ENCODE assay signal across 8 cellular contexts in genomic region chr6:5004373-5005037, GRCh38. TPM values are rescaled to one million over a fixed set of nuclear protein-coding genes. Genes with fewer than 3 reads are reported as not detected.
DNase-seq lines count a peak whose midpoint lies in the region; ATAC-seq and TF ChIP-seq lines count a peak whose summit lies in the region.

No MANE protein-coding gene starts in this region.

- H3K4me1 ChIP-seq in lung (ENCODE audit: control insufficient read depth in 2 of 2, insufficient read depth in 2 of 2, low read length in 2 of 2): no peaks in the 10 kb centered on the region

- peak; percentile 7 for ATAC-seq in HG02943 (IDR thresholded peaks at IDR 0.05; ENCODE audit: low read depth, unreplicated experiment)
- ATAC-seq in lung (ENCODE audit: insufficient read depth, low FRiP score): no peak

- 59 to 61% methylated on average over 12 of the region's 12 CpGs for WGBS in lung, 2 donors

- H3K9me3 ChIP-seq in lung (ENCODE audit: control insufficient read depth in 2 of 2, insufficient read depth in 1 of 2, low read length in 1 of 2): no peaks in the 10 kb centered on the region

- H3K27ac ChIP-seq in angular gyrus (ENCODE audit: low read depth, low read length): peak overlapping the region; percentile 79
- peak overlapping the region; percentile 80 to 95 for H3K27ac ChIP-seq in lung (ENCODE audit: low read depth in 1 of 2, low read length in 1 of 2)

- H3K4me3 ChIP-seq in AG09309 (ENCODE audit: control insufficient read depth, low read depth, low read length) (peak overlapping the region; percentile 99), lung (peak overlapping the region; percentile 52)

- peaks cover 0 to 5% of the 10 kb centered on the region in 2 donors for H3K36me3 ChIP-seq in lung (ENCODE audit: control insufficient read depth in 2 of 2, insufficient read depth in 2 of 2, low read length in 2 of 2)

- DNase-seq in AG09309 (ENCODE audit: low read depth) (no peak), lung (ENCODE audit: low spot score) (no peak), glomerular visceral epithelial cell (ENCODE audit: extremely low spot score) (no peak), NCI-H748 treated with DMSO at 0.1 percent for 48 hours (lab: John Stamatoyannopoulos, UW) (no peak), OCI-M2 (lab: John Stamatoyannopoulos, UW; ENCODE audit: unreplicated experiment) (no peak), NCI-H146 (lab: John Stamatoyannopoulos, UW) (no peak)

- TF ChIP-seq CTCF in AG09309 (IDR thresholded peaks at IDR 0.05; ENCODE audit: control insufficient read depth, insufficient read depth, low read depth, low read length, missing control alignments) (no peak), lung (IDR thresholded peaks at IDR 0.05; ENCODE audit: control extremely low read depth, extremely low read depth) (no peak)

- no peaks in the 10 kb centered on the region for H3K27me3 ChIP-seq in lung (ENCODE audit: control insufficient read depth, insufficient read depth)

RNA-seq across cellular contexts. Expression of gene RPP40, which starts 0.7 kb away (rescaled TPM):
- total RNA-seq in lung: 1 to 10 TPM; 6.3 to 7.7 TPM
- 1 to 10 TPM; 4.4 to 8.5 TPM for polyA plus RNA-seq in lung
